1 cellular context compared by ENCODE assay signal in the genomic region with DNA sequence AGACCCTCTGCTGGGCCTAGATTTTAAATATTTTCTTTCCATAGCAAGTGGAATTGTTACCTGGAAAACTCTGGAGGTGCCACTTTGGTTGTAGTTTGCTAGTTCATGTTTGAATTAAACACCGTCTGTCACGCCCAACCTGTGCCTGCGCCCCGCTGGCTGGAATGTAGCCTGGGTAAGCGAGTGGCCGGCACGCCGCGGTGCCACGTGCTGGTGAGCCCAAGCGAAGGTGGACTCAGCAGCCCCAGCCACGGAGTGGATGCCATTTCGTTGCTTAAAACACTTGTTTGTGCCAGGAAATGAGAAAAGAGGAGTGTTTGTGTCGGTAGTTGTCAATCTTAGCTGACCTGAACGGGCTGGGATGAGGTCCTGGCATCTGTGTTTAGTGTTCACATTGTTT.
TF ChIP-seq lines count a peak whose summit lies in the region.

No MANE protein-coding gene starts in this region.

TF ChIP-seq in A549, 52 proteins besides CTCF, POLR2A, EP300 and RAD21:
- TF ChIP-seq USF2 (IDR thresholded peaks at IDR 0.05) (no peak), HOXB13 (CRISPR knock-in tag; IDR thresholded peaks at IDR 0.05; ENCODE audit: low read depth) (no peak), REST (IDR thresholded peaks at IDR 0.05) (no peak), JUN (IDR thresholded peaks at IDR 0.05) (no peak), SMC3 (IDR thresholded peaks at IDR 0.05) (no peak), HOXB5 (CRISPR knock-in tag; IDR thresholded peaks at IDR 0.05) (no peak)
TF ChIP-seq in A549: peak in this region for 0.
